ENCODE assay signal across 18 cellular contexts in the genomic region with DNA sequence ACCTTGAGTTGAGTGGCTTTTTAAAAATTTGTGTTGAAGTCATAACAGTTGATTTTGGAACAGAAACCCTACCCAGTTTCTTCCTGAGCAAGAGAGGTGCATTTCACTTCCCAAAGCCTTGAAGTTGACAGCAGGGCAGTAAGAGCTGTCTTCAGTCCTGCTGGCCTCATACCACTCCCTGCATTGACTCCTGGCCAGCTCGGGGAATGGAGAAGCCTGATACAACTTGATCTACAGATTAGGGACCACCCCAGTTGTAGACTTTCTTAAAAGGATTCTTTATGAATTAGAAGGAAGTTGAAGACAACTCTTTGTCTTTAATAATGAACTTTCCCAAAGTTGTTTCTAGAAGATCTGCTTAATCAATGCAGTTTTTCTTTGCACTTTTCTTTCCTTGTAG.
DNase-seq lines count a peak whose midpoint lies in the region; TF ChIP-seq lines count a peak whose summit lies in the region.
"Had no signal": no experiment of that assay in that cellular context is flagged by ENCODE, and none has a peak within 500 bp of the region (broad histone marks: within the 10 kb centered on the region; RNA-seq: fewer than 3 reads in every experiment).

No MANE protein-coding gene starts in this region.

- H3K36me3 ChIP-seq in fibroblast of lung (ENCODE audit: control insufficient read depth, insufficient read depth, low read length) (no peaks in the 10 kb centered on the region), rectal smooth muscle tissue (ENCODE audit: control insufficient read depth, insufficient read depth, low read length) (peaks cover 20% of the 10 kb centered on the region)

- no peak overlapping the region for H3K4me2 ChIP-seq in fibroblast of lung (ENCODE audit: extremely low read depth, insufficient read depth, low read length)

- H3K9ac ChIP-seq in fibroblast of lung (ENCODE audit: insufficient read depth, low read length) (no peak overlapping the region), rectal smooth muscle tissue (ENCODE audit: low read length) (no peak overlapping the region)

- no peak for TF ChIP-seq CTCF in C4-2B (conservative IDR thresholded peaks at IDR 0.05)
- no peak for TF ChIP-seq CTCF in VCaP (conservative IDR thresholded peaks at IDR 0.05)
- TF ChIP-seq CTCF in fibroblast of lung (conservative IDR thresholded peaks at IDR 0.05 in 1 of 2, IDR thresholded peaks at IDR 0.05 in 1 of 2; ENCODE audit: low read depth in 1 of 2, low read length in 2 of 2): no peak

- DNase-seq in fibroblast of lung (ENCODE audit: low read depth in 2 of 2) (peak; percentile 11), NCI-H1694 (lab: John Stamatoyannopoulos, UW) (no peak), cortex of kidney (lab: John Stamatoyannopoulos, UW) (no peak), NCI-H446 treated with DMSO at 0.1 percent for 48 hours (lab: John Stamatoyannopoulos, UW) (no peak)
- no peak for DNase-seq in stimulated activated CD4-positive, alpha-beta T cell treated with anti-CD3 and anti-CD28 coated beads, Interleukin-2, amount 100 ng/mL, for 48 hours
- DNase-seq: activated CD4-positive, CD25-positive, alpha-beta regulatory T cell; activated naive CD4-positive, alpha-beta T cell; effector CD4-positive, alpha-beta T cell; left ventricle myocardium superior; naive thymus-derived CD4-positive, alpha-beta T cell; NCI-H345; NK-92 treated with Interleukin-12 subunit alpha and Interleukin-12 subunit beta, amount 100 ng/mL, for 24 hours; stimulated activated naive CD8-positive, alpha-beta T cell treated with anti-CD3 and anti-CD28 coated beads, Interleukin-15, amount 100 ng/mL, for 72 hours had no signal

- no peaks in the 10 kb centered on the region for H4K20me1 ChIP-seq in fibroblast of lung (ENCODE audit: control insufficient read depth, extremely low read depth, insufficient read depth, low read length)

- peaks cover 5% of the 10 kb centered on the region for H3K4me1 ChIP-seq in fibroblast of lung (ENCODE audit: control insufficient read depth, extremely low read depth, insufficient read depth, low read length)
- peaks cover 4% of the 10 kb centered on the region for H3K4me1 ChIP-seq in rectal smooth muscle tissue (ENCODE audit: control insufficient read depth, insufficient read depth, low read length)
- H3K4me1 ChIP-seq: foreskin keratinocyte had no signal

- H3K27ac ChIP-seq in C4-2B: peak overlapping the region; percentile 35; the same call in 1 of the 2 replicates
- peak overlapping the region; percentile 93 for H3K27ac ChIP-seq in VCaP
- H3K27ac ChIP-seq in fibroblast of lung (ENCODE audit: insufficient read depth, low read length): peak overlapping the region; percentile 20
- H3K27ac ChIP-seq in rectal smooth muscle tissue (ENCODE audit: low read depth, low read length): peak overlapping the region; percentile 28
- H3K27ac ChIP-seq: foreskin keratinocyte, RWPE1 had no signal

- no peak overlapping the region for H2AFZ ChIP-seq in fibroblast of lung (ENCODE audit: low read length)

- H3K9me3 ChIP-seq in fibroblast of lung (ENCODE audit: control insufficient read depth, insufficient read depth, low read depth, low read length): no peaks in the 10 kb centered on the region

- no peaks in the 10 kb centered on the region for H3K79me2 ChIP-seq in fibroblast of lung (ENCODE audit: control insufficient read depth, insufficient read depth, low read length)

- H3K4me3 ChIP-seq in fibroblast of lung (replicated peaks in 1 of 4; ENCODE audit: control extremely low read depth in 1 of 4, insufficient read depth in 1 of 4, low read depth in 3 of 4, low read length in 4 of 4) (no peak overlapping the region), rectal smooth muscle tissue (ENCODE audit: low read length) (no peak overlapping the region)

- no peaks in the 10 kb centered on the region for H3K27me3 ChIP-seq in fibroblast of lung (ENCODE audit: control insufficient read depth, insufficient read depth, low read length)
- no peaks in the 10 kb centered on the region for H3K27me3 ChIP-seq in rectal smooth muscle tissue (ENCODE audit: control insufficient read depth, insufficient read depth, low read length)
- H3K27me3 ChIP-seq: foreskin keratinocyte had no signal

Comparison
In these comparisons a context has a peak if more than half of its experiments do, and no peak if none do; other contexts are left out.
1. H3K27ac ChIP-seq: peak in every context shown above with its lines; median percentile 93 in VCaP; 35 in C4-2B; 28 in rectal smooth muscle tissue; 20 in fibroblast of lung.
2. DNase-seq: peak in fibroblast of lung (2 of 2); none in NCI-H1694 (single experiment), stimulated activated CD4-positive, alpha-beta T cell treated with anti-CD3 and anti-CD28 coated beads, Interleukin-2, amount 100 ng/mL, for 48 hours (0 of 2), cortex of kidney (single experiment) and NCI-H446 treated with DMSO at 0.1 percent for 48 hours (single experiment).